Comparison of ENCODE assay signal across 18 cellular contexts in the genomic region with DNA sequence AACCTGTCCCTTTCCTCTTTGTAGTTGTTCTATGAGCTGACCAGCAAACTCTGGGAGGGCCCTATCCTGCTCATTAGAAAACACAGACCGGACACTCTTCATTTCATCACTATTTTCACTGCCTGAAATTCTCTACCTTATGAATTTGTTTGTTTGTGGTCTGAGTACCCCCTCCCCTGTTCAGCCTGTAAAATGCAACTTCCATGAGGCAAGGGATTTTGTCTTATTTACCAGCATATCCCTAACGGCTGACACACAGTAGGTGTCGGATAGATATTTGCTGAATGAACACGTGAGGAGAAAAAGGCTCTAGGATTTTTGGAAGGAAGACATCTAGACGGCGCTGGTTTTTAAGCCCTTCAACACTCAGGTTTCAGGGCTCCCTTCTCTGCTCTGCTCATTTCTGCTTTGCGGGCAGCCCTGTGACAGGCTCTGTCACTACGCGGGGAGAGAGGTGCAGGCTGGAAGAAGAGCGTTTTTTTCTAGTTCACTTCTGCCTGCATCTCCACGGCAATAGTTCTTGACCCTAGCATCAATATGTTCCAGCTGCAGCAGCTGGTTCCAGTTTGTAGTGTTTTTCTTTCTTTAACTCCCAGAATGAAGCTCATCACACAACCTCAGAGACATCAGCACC. TPM values are rescaled to one million over a fixed set of nuclear protein-coding genes. Genes with fewer than 3 reads are reported as not detected.
DNase-seq lines count a peak whose midpoint lies in the region; ATAC-seq and TF ChIP-seq lines count a peak whose summit lies in the region.
"Had no signal": no experiment of that assay in that cellular context is flagged by ENCODE, and none has a peak within 500 bp of the region (broad histone marks: within the 10 kb centered on the region; RNA-seq: fewer than 3 reads in every experiment).

No MANE protein-coding gene starts in this region.

- H3K9me3 ChIP-seq in CD4-positive, alpha-beta T cell (ENCODE audit: control insufficient read depth, low read length), result no peaks in the 10 kb centered on the region
- no peaks in the 10 kb centered on the region for H3K9me3 ChIP-seq in OCI-LY7 (ENCODE audit: low read length)
- no peaks in the 10 kb centered on the region for H3K9me3 ChIP-seq in neural progenitor cell (ENCODE audit: low read depth)

- H3K9ac ChIP-seq in neural progenitor cell, result no peak overlapping the region

- no peaks in the 10 kb centered on the region for H3K4me1 ChIP-seq in OCI-LY7 (ENCODE audit: insufficient read depth, low read length, poor library complexity, severe bottlenecking)
- H3K4me1 ChIP-seq in neural progenitor cell, result peaks cover 17% of the 10 kb centered on the region

- ATAC-seq in CD4-positive, alpha-beta T cell (ENCODE audit: poor library complexity), result peak; percentile 24
- ATAC-seq in HG02678 (IDR thresholded peaks at IDR 0.05; ENCODE audit: unreplicated experiment), result no peak
- no peak for ATAC-seq in GM18502 (IDR thresholded peaks at IDR 0.05; ENCODE audit: poor library complexity, unreplicated experiment)
- ATAC-seq: activated naive CD4-positive, alpha-beta T cell treated with anti-CD3 and anti-CD28 coated beads, Interleukin-2, amount 50 U/mL, for 72 hours; stimulated activated naive CD8-positive, alpha-beta T cell treated with anti-CD3 and anti-CD28 coated beads, Interleukin-15, Interleukin-2, amounts not matched to agents 100 U/mL and 50 U/mL, for 24 hours had no signal

- H3K4me1 Mint-ChIP-seq in CD4-positive, alpha-beta T cell (ENCODE audit: low read depth), result peaks cover 4% of the 10 kb centered on the region
- peaks cover 21% of the 10 kb centered on the region for H3K4me1 Mint-ChIP-seq in neural progenitor cell

- H3K27me3 Mint-ChIP-seq in CD4-positive, alpha-beta T cell, result peaks cover 38% of the 10 kb centered on the region
- H3K27me3 Mint-ChIP-seq in neural progenitor cell (ENCODE audit: insufficient read depth, low read depth), result peaks cover 7% of the 10 kb centered on the region

- H3K36me3 ChIP-seq in OCI-LY7 (ENCODE audit: insufficient read depth, low read length) (no peaks in the 10 kb centered on the region), neural progenitor cell (no peaks in the 10 kb centered on the region)

- no peak overlapping the region for H3K4me3 Mint-ChIP-seq in CD4-positive, alpha-beta T cell
- H3K4me3 Mint-ChIP-seq in neural progenitor cell, result no peak overlapping the region
- H3K4me3 Mint-ChIP-seq: CD4-positive, alpha-beta memory T cell; T-helper 2 cell treated with Interferon-gamma antibody and Interleukin-4, amounts not matched to agents 5 μg/mL and 100 μg/mL, for 36 hours had no signal

- H2AFZ ChIP-seq in OCI-LY7 (ENCODE audit: low read length) (no peak overlapping the region), neural progenitor cell (replicated peaks) (no peak overlapping the region)
- H2AFZ ChIP-seq: PC-9 had no signal

- no peak overlapping the region for H3K27ac Mint-ChIP-seq in CD4-positive, alpha-beta T cell
- H3K27ac Mint-ChIP-seq in neural progenitor cell, result no peak overlapping the region
- H3K27ac Mint-ChIP-seq: T-helper 2 cell treated with Interferon-gamma antibody and Interleukin-4, amounts not matched to agents 5 μg/mL and 100 μg/mL, for 36 hours had no signal

- intact Hi-C loops in CD4-positive, alpha-beta T cell (cut with DNase I, micrococcal nuclease), result no loop called here
- intact Hi-C loops in OCI-LY7 (cut with micrococcal nuclease; ENCODE audit: unreplicated experiment), result no loop called here
- intact Hi-C loops in head of caudate nucleus (cut with DNase I), result loop anchor here (5.0 kb wide), 1 partner anchor 121 kb away; no protein-coding TSS in a partner anchor

- no peak for DNase-seq in CD4-positive, alpha-beta T cell
- DNase-seq in OCI-LY7 (ENCODE audit: low spot score) (no peak), fibroblast of gingiva (ENCODE audit: low read depth) (peak; percentile 26), neural progenitor cell (ENCODE audit: low spot score) (peak; percentile 17), foreskin melanocyte (no peak), head of caudate nucleus (no peak)
- DNase-seq: CD4-positive, alpha-beta memory T cell; cortex of kidney; PC-9; stimulated activated CD4-positive, alpha-beta T cell treated with anti-CD3 and anti-CD28 coated beads, Interleukin-2, amount 100 ng/mL, for 48 hours; stimulated activated naive CD8-positive, alpha-beta T cell treated with anti-CD3 and anti-CD28 coated beads, Interleukin-15, Interleukin-2, amounts not matched to agents 100 U/mL and 50 U/mL, for 24 hours had no signal

- BruUV-seq in OCI-LY7 (replicated peaks; lab: Mats Ljungman, UMichigan), result no TSS peak

- CTCF ChIA-PET in CD4-positive, alpha-beta T cell (lab: Charles Lee), result interaction anchor here (1.2 to 2.7 kb wide), 4 partner anchors 74 to 123 kb away, joined by 3 to 11 read pairs (median 6); no protein-coding TSS in a partner anchor
- CTCF ChIA-PET in OCI-LY7 (lab: Charles Lee; ENCODE audit: unreplicated experiment), result no interaction called here

- H3K27me3 ChIP-seq in CD4-positive, alpha-beta T cell (ENCODE audit: control insufficient read depth, insufficient read depth, low read length), result no peaks in the 10 kb centered on the region
- peaks cover 25% of the 10 kb centered on the region for H3K27me3 ChIP-seq in neural progenitor cell

- H3K27ac ChIP-seq in CD4-positive, alpha-beta T cell (ENCODE audit: low read depth, low read length), result no peak overlapping the region
- H3K27ac ChIP-seq in OCI-LY7 (ENCODE audit: low read depth, low read length, poor library complexity, severe bottlenecking), result no peak overlapping the region
- no peak overlapping the region for H3K27ac ChIP-seq in neural progenitor cell
- H3K27ac ChIP-seq: PC-9 had no signal

- POLR2A ChIA-PET in CD4-positive, alpha-beta T cell (lab: Charles Lee), result no interaction called here
- POLR2A ChIA-PET in OCI-LY7 (lab: Charles Lee), result interaction anchor here (1.0 to 1.1 kb wide), 2 partner anchors 26 to 82 kb away, joined by 3 to 4 read pairs; no protein-coding TSS in a partner anchor

- H3K4me3 ChIP-seq in OCI-LY7 (ENCODE audit: low read depth, low read length, poor library complexity, severe bottlenecking) (no peak overlapping the region), neural progenitor cell (no peak overlapping the region)
- H3K4me3 ChIP-seq: lung, PC-9 had no signal

- H3K9me2 ChIP-seq in OCI-LY7 (ENCODE audit: insufficient read depth, low read length), result no peaks in the 10 kb centered on the region

- H4K20me1 ChIP-seq in OCI-LY7 (ENCODE audit: insufficient read depth, low read length) (no peaks in the 10 kb centered on the region), neural progenitor cell (ENCODE audit: low read depth) (no peaks in the 10 kb centered on the region)

- no peak for TF ChIP-seq CTCF in CD4-positive, alpha-beta T cell (IDR thresholded peaks at IDR 0.05)
- peak; percentile 31; the same call in 1 of the 2 replicates for TF ChIP-seq CTCF in OCI-LY7 (conservative IDR thresholded peaks at IDR 0.05; ENCODE audit: low read length)
- TF ChIP-seq CTCF in neural progenitor cell (IDR thresholded peaks at IDR 0.05), result peak; percentile 46

- no peaks in the 10 kb centered on the region for H3K36me3 Mint-ChIP-seq in CD4-positive, alpha-beta T cell (ENCODE audit: low read depth)
- peaks cover 6% of the 10 kb centered on the region for H3K36me3 Mint-ChIP-seq in neural progenitor cell
- H3K36me3 Mint-ChIP-seq: activated naive CD4-positive, alpha-beta T cell treated with anti-CD3 and anti-CD28 coated beads, Interleukin-2, amount 50 U/mL, for 72 hours; CD4-positive, alpha-beta memory T cell had no signal

- H3K4me2 ChIP-seq in OCI-LY7 (ENCODE audit: low read length) (no peak overlapping the region), neural progenitor cell (no peak overlapping the region)
- H3K4me2 ChIP-seq: PC-9 had no signal

- H3K79me2 ChIP-seq in OCI-LY7 (ENCODE audit: insufficient read depth, low read depth, low read length), result no peaks in the 10 kb centered on the region
- no peaks in the 10 kb centered on the region for H3K79me2 ChIP-seq in neural progenitor cell (ENCODE audit: low read depth)

- H3F3A ChIP-seq in neural progenitor cell (ENCODE audit: low read depth), result peaks cover 2% of the 10 kb centered on the region

- no peaks in the 10 kb centered on the region for H3K9me3 Mint-ChIP-seq in CD4-positive, alpha-beta T cell
- H3K9me3 Mint-ChIP-seq in neural progenitor cell, result peaks cover 28% of the 10 kb centered on the region
- H3K9me3 Mint-ChIP-seq: activated naive CD4-positive, alpha-beta T cell treated with anti-CD3 and anti-CD28 coated beads, Interleukin-2, amount 50 U/mL, for 72 hours; T-helper 2 cell treated with Interferon-gamma antibody and Interleukin-4, amounts not matched to agents 5 μg/mL and 100 μg/mL, for 36 hours had no signal

RNA-seq across cellular contexts. Expression of a gene that starts 41.0 kb away (rescaled TPM):
- under 1 TPM; 0.06 to 0.11 TPM for total RNA-seq in CD4-positive, alpha-beta T cell
- total RNA-seq in OCI-LY7 (2014; rRNA removed; shearing (Covaris generic)), result not detected in 2 replicates
- total RNA-seq in OCI-LY7 (2022) (not detected in 2 replicates), neural progenitor cell (ENCODE audit: low replicate concordance) (not detected in 2 replicates)
- total RNA-seq: activated CD8-positive, alpha-beta memory T cell treated with anti-CD3 and anti-CD28 coated beads for 36 hours; activated naive CD4-positive, alpha-beta T cell treated with anti-CD3 and anti-CD28 coated beads, Interleukin-2, amount 50 U/mL, for 72 hours; CD4-positive, alpha-beta memory T cell; glomerular endothelial cell; PC-9 had no signal

RNA-seq across cellular contexts. Expression of a gene that starts 50.6 kb away (rescaled TPM):
- total RNA-seq in CD4-positive, alpha-beta T cell, result 100 to 1,000 TPM; 154 to 155 TPM
- not detected in 2 replicates for total RNA-seq in OCI-LY7 (2014; rRNA removed; shearing (Covaris generic))
- total RNA-seq in OCI-LY7 (2022) (2.6 and 3.1 TPM in 2 replicates), neural progenitor cell (ENCODE audit: low replicate concordance) (not detected in 2 replicates)
- total RNA-seq: PC-9 had no signal

Comparison
In these comparisons a context has a peak if more than half of its experiments do, and no peak if none do; other contexts are left out.
1. DNase-seq: peak in fibroblast of gingiva (single experiment) and neural progenitor cell (single experiment); none in CD4-positive, alpha-beta T cell (0 of 10), OCI-LY7 (single experiment), foreskin melanocyte (single experiment) and head of caudate nucleus (0 of 42).
2. RNA of a gene that starts 50.6 kb away (total RNA-seq): 154 to 155 TPM in CD4-positive, alpha-beta T cell; 2.6 to 3.1 TPM in OCI-LY7 and not detected in neural progenitor cell; every median in the first group is over 10 times any median in the second.